ENCODE assay signal across 8 cellular contexts in the genomic region with DNA sequence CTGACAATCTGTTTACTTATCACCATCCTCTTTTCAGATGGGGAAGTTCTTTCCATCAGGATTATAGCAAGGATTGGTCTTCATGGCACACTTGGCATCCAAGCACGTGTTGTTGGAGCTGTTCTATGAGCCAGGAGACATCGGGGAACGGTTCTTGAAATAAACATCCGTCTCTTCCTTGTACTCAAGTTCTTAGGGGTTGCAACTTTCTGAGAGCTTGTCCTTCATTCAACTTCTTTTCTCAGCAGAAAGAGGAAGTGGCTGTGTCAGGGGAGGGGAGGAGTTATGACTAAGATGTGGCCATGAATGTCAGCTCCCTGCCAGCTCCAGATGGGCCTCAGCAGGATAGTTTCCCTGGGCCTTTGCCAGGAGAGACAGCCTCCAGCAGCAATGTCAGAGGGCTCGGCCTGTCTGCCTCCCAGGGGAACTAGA. TPM values are rescaled to one million over a fixed set of nuclear protein-coding genes. Genes with fewer than 3 reads are reported as not detected.
DNase-seq lines count a peak whose midpoint lies in the region; ATAC-seq, FAIRE-seq and TF ChIP-seq lines count a peak whose summit lies in the region.
"Not testable (repeated sequence)": the region's sequence is repeated elsewhere in the genome, so short reads cannot be mapped to it uniquely, and the experiment has no call there.

No MANE protein-coding gene starts in this region.

- H3K4me1 Mint-ChIP-seq in activated T-cell treated with anti-CD3 and anti-CD28 coated beads, Interleukin-2, amount 50 U/mL, for 72 hours (ENCODE audit: low read depth), result not testable (repeated sequence)
- H3K4me1 Mint-ChIP-seq in naive thymus-derived CD8-positive, alpha-beta T cell, result peaks cover 3 to 23% (median 14%) of the 10 kb centered on the region in 4 donors

- peak overlapping the region; percentile 75 for H3K27ac Mint-ChIP-seq in activated T-cell treated with anti-CD3 and anti-CD28 coated beads, Interleukin-2, amount 50 U/mL, for 72 hours
- peak overlapping the region in 9 of 10 donors; percentile 56 to 90 (median 82) for H3K27ac Mint-ChIP-seq in naive thymus-derived CD8-positive, alpha-beta T cell

- DNase-seq in GM12892 (ENCODE audit: insufficient read length); uterus: not testable (repeated sequence)
- peak; percentile 23 to 42 for DNase-seq in activated T-cell treated with anti-CD3 and anti-CD28 coated beads, Interleukin-2, amount 50 U/mL, for 72 hours
- peak; percentile 76 for DNase-seq in fibroblast of mammary gland (ENCODE audit: low read depth)
- peak in 5 of 10 donors; percentile 24 to 50 (median 35) for DNase-seq in naive thymus-derived CD8-positive, alpha-beta T cell

- not testable (repeated sequence) for H2AFZ ChIP-seq in OCI-LY1 (ENCODE audit: low read length)

- H3F3A ChIP-seq in OCI-LY1 (ENCODE audit: insufficient read depth, low read length), result not testable (repeated sequence)

- H3K27ac ChIP-seq in OCI-LY1 (ENCODE audit: low read depth, low read length, poor library complexity, severe bottlenecking) (peak overlapping the region; percentile 68), uterus (peak overlapping the region; percentile 33 to 39)

- not testable (repeated sequence) for TF ChIP-seq POLR2A in GM12892 (IDR thresholded peaks at IDR 0.05; ENCODE audit: low read depth, low read length); uterus (IDR thresholded peaks at IDR 0.05)

- peak; percentile 87 for ATAC-seq in GM21825 (IDR thresholded peaks at IDR 0.05; ENCODE audit: unreplicated experiment)
- peak; percentile 64 for ATAC-seq in HG03469 (IDR thresholded peaks at IDR 0.05; ENCODE audit: unreplicated experiment)
- peak; percentile 73 to 81 for ATAC-seq in activated T-cell treated with anti-CD3 and anti-CD28 coated beads, Interleukin-2, amount 50 U/mL, for 72 hours (replicated peaks in 1 of 2)
- ATAC-seq in naive thymus-derived CD8-positive, alpha-beta T cell, result peak; percentile 72 to 79

- peak overlapping the region in 1 of 2 donors; percentile 67 for H3K4me3 Mint-ChIP-seq in activated T-cell treated with anti-CD3 and anti-CD28 coated beads, Interleukin-2, amount 50 U/mL, for 72 hours
- peak overlapping the region in 9 of 10 donors; percentile 45 to 74 (median 54) for H3K4me3 Mint-ChIP-seq in naive thymus-derived CD8-positive, alpha-beta T cell

- not testable (repeated sequence) for H3K9me3 ChIP-seq in OCI-LY1 (ENCODE audit: low read length); uterus

- POLR2A ChIA-PET in naive thymus-derived CD8-positive, alpha-beta T cell (lab: Charles Lee), result not testable (repeated sequence)

- not testable (repeated sequence) for H3K36me3 ChIP-seq in OCI-LY1 (ENCODE audit: insufficient read depth, low read length); uterus

- H3K4me2 ChIP-seq in OCI-LY1 (ENCODE audit: low read length), result peak overlapping the region; percentile 19

- H3K4me3 ChIP-seq in OCI-LY1 (ENCODE audit: low read depth, low read length, poor library complexity, severe bottlenecking); fibroblast of mammary gland (ENCODE audit: control insufficient read depth, low read depth, low read length); uterus: not testable (repeated sequence)

- intact Hi-C loops in uterus (cut with DNase I; ENCODE audit: low total_unique reads), result not testable (repeated sequence)

- H3K27me3 ChIP-seq in OCI-LY1 (ENCODE audit: insufficient read depth, low read length); uterus: not testable (repeated sequence)

- peak; percentile 98 for FAIRE-seq in GM12892 (lab: Jason Lieb, UNC)

- H3K9me2 ChIP-seq in OCI-LY1 (ENCODE audit: low read depth, low read length), result not testable (repeated sequence)

- H3K9ac ChIP-seq in OCI-LY1 (ENCODE audit: low read length), result not testable (repeated sequence)

- TF ChIP-seq CTCF in OCI-LY1 (IDR thresholded peaks at IDR 0.05; ENCODE audit: low read length); fibroblast of mammary gland (conservative IDR thresholded peaks at IDR 0.05; ENCODE audit: control insufficient read depth, insufficient read depth, low read depth, low read length); uterus (IDR thresholded peaks at IDR 0.05): not testable (repeated sequence)

- not testable (repeated sequence) for H3K9me3 Mint-ChIP-seq in activated T-cell treated with anti-CD3 and anti-CD28 coated beads, Interleukin-2, amount 50 U/mL, for 72 hours; naive thymus-derived CD8-positive, alpha-beta T cell

- peaks cover 15% of the 10 kb centered on the region for H3K4me1 ChIP-seq in OCI-LY1 (ENCODE audit: insufficient read depth, low read length, severe bottlenecking)
- H3K4me1 ChIP-seq in uterus, result not testable (repeated sequence)

- not testable (repeated sequence) for H3K36me3 Mint-ChIP-seq in activated T-cell treated with anti-CD3 and anti-CD28 coated beads, Interleukin-2, amount 50 U/mL, for 72 hours (ENCODE audit: insufficient read depth in 2 of 2); naive thymus-derived CD8-positive, alpha-beta T cell

- H3K79me2 ChIP-seq in OCI-LY1 (ENCODE audit: insufficient read depth, low read length), result not testable (repeated sequence)

- not testable (repeated sequence) for H3K27me3 Mint-ChIP-seq in activated T-cell treated with anti-CD3 and anti-CD28 coated beads, Interleukin-2, amount 50 U/mL, for 72 hours (ENCODE audit: low read depth); naive thymus-derived CD8-positive, alpha-beta T cell

- H4K20me1 ChIP-seq in OCI-LY1 (ENCODE audit: insufficient read depth, low read length), result not testable (repeated sequence)

RNA-seq across cellular contexts. Expression of gene DTX2, which starts 15.9 kb away (rescaled TPM):
- 6.8 TPM for polyA plus RNA-seq in GM12892 (2012; ENCODE audit: missing spikeins)
- total RNA-seq in activated T-cell treated with anti-CD3 and anti-CD28 coated beads, Interleukin-2, amount 50 U/mL, for 72 hours, result 10 to 100 TPM; 40.6 to 49.4 TPM
- 10 to 100 TPM; 39.0 to 43.7 TPM for total RNA-seq in naive thymus-derived CD8-positive, alpha-beta T cell
- 10 to 100 TPM in 2 of 3 donors, 1 to 10 TPM in 1; 6.6 to 13.5 (median 12.7) TPM for polyA plus RNA-seq in naive thymus-derived CD8-positive, alpha-beta T cell
- 10 to 100 TPM in 3 of 4 donors, 1 to 10 TPM in 1; 6.9 to 41.5 (median 25.5) TPM for total RNA-seq in uterus

RNA-seq across cellular contexts. Expression of gene ZP3, which starts 20.8 kb away (rescaled TPM):
- 7.6 TPM for polyA plus RNA-seq in GM12892 (2012; ENCODE audit: missing spikeins)
- 10 to 100 TPM in 1 of 2 donors, 1 to 10 TPM in 1; 7.7 to 11.8 TPM for total RNA-seq in activated T-cell treated with anti-CD3 and anti-CD28 coated beads, Interleukin-2, amount 50 U/mL, for 72 hours
- total RNA-seq in naive thymus-derived CD8-positive, alpha-beta T cell, result 1 to 10 TPM; 2.3 to 3.2 TPM
- polyA plus RNA-seq in naive thymus-derived CD8-positive, alpha-beta T cell, result 10 to 100 TPM in 1 of 3 donors, 1 to 10 TPM in 2; 5.7 to 12.4 (median 9.7) TPM
- total RNA-seq in uterus, result 1 to 10 TPM in 2 of 4 donors, not detected in 2; 1.9 to 5.9 TPM

RNA-seq across cellular contexts. Expression of gene SSC4D, which starts 36.1 kb away (rescaled TPM):
- polyA plus RNA-seq in GM12892 (2012; ENCODE audit: missing spikeins), result 0.30 TPM
- total RNA-seq in activated T-cell treated with anti-CD3 and anti-CD28 coated beads, Interleukin-2, amount 50 U/mL, for 72 hours, result 1 to 10 TPM in 1 of 2 donors, under 1 TPM in 1; 0.60 to 1.0 TPM
- not detected for total RNA-seq in naive thymus-derived CD8-positive, alpha-beta T cell
- under 1 TPM in 2 of 3 donors, not detected in 1; 0.62 to 0.85 TPM for polyA plus RNA-seq in naive thymus-derived CD8-positive, alpha-beta T cell
- 1 to 10 TPM in 1 of 4 donors, under 1 TPM in 1, not detected in 2; 0.37 to 1.0 TPM for total RNA-seq in uterus
